In the genomic region with DNA sequence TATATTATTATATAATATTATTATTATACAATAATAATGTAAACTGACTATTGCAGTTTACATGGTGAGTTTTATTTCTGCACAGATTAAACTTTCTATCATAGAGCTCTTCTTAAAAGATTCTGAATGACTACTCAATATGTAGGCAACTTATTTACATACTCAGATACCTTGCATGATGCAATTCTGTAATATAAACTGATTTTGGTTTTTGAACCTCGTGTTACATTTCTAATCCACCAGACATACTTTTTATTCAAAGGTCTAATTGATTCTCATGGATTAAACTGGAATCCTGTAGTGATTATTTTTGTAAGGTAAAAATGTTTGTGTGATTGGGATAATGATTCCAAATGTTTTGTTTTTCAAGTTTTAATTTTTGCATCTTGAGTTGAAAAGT, we compare ENCODE assay signal across 25 cellular contexts. TPM values are rescaled to one million over a fixed set of nuclear protein-coding genes. Genes with fewer than 3 reads are reported as not detected.
"Had no signal": no experiment of that assay in that cellular context is flagged by ENCODE, and none has a peak within 500 bp of the region (broad histone marks: within the 10 kb centered on the region; RNA-seq: fewer than 3 reads in every experiment).

No MANE protein-coding gene starts in this region.

- FAIRE-seq: keratinocyte had no signal

- H3K27me3 Mint-ChIP-seq: dendritic cell treated with granulocyte-macrophage colony-stimulating factor and Interleukin-4, amounts not matched to agents 40 ng/mL and 50 ng/mL, for 4 days; effector memory CD8-positive, alpha-beta T cell; naive B cell had no signal

- H3K9me3 Mint-ChIP-seq: dendritic cell treated with granulocyte-macrophage colony-stimulating factor and Interleukin-4, amounts not matched to agents 40 ng/mL and 50 ng/mL, for 4 days; effector memory CD8-positive, alpha-beta T cell; endodermal cell; immature natural killer cell; mesothelial cell of epicardium; naive B cell had no signal

- H3K4me1 ChIP-seq: colonic mucosa, esophagus squamous epithelium, gastrocnemius medialis, left lung, lower lobe of right lung had no signal

- H3K27ac ChIP-seq: colonic mucosa, epithelial cell of prostate, esophagus squamous epithelium, gastrocnemius medialis, heart left ventricle, hepatocyte, left lung, lower lobe of right lung had no signal

- H3K4me3 ChIP-seq: colonic mucosa, esophagus squamous epithelium, gastrocnemius medialis, heart left ventricle, hepatocyte, left lung, lower lobe of right lung, mucosa of descending colon had no signal

- H3K27me3 ChIP-seq: colonic mucosa, esophagus squamous epithelium, gastrocnemius medialis, heart left ventricle, hepatocyte, left lung had no signal

- ATAC-seq: effector memory CD8-positive, alpha-beta T cell; esophagus mucosa; gastrocnemius medialis; heart left ventricle; left cardiac atrium; left lung; left ventricle myocardium superior; lower lobe of right lung; mucosa of descending colon had no signal

- H3K79me2 ChIP-seq: hepatocyte had no signal

- H2AFZ ChIP-seq: hepatocyte had no signal

- H3K4me3 Mint-ChIP-seq: dendritic cell treated with granulocyte-macrophage colony-stimulating factor and Interleukin-4, amounts not matched to agents 40 ng/mL and 50 ng/mL, for 4 days; effector memory CD8-positive, alpha-beta T cell; endodermal cell; immature natural killer cell; mesothelial cell of epicardium; naive B cell had no signal

- H3K36me3 ChIP-seq: colonic mucosa, esophagus squamous epithelium, gastrocnemius medialis, heart left ventricle, left lung, lower lobe of right lung had no signal

- H3K36me3 Mint-ChIP-seq: immature natural killer cell, mesothelial cell of epicardium, naive B cell had no signal

- H3K4me2 ChIP-seq: hepatocyte had no signal

- DNase-seq: colonic mucosa; cortex of kidney; effector CD8-positive, alpha-beta T cell; effector memory CD8-positive, alpha-beta T cell; endodermal cell; esophagus squamous epithelium; foreskin fibroblast; foreskin melanocyte; gastrocnemius medialis; heart left ventricle; hypothalamus; immature natural killer cell; left cardiac atrium; left lung; left ventricle myocardium superior; lower lobe of right lung; mesenchymal stem cell; mucosa of descending colon; naive B cell had no signal

- H3K27ac Mint-ChIP-seq: dendritic cell treated with granulocyte-macrophage colony-stimulating factor and Interleukin-4, amounts not matched to agents 40 ng/mL and 50 ng/mL, for 4 days; effector memory CD8-positive, alpha-beta T cell; endodermal cell; immature natural killer cell; mesothelial cell of epicardium had no signal

RNA-seq across cellular contexts. Expression of a gene that starts 19.9 kb away (rescaled TPM):
- total RNA-seq: mesothelial cell of epicardium had no signal
- polyA plus RNA-seq: hepatocyte, immature natural killer cell had no signal
